Comparison of ENCODE assay signal across 20 cellular contexts in genomic region chr3:166446986-166447385, GRCh38.
"Had no signal": no experiment of that assay in that cellular context is flagged by ENCODE, and none has a peak within 500 bp of the region (broad histone marks: within the 10 kb centered on the region; RNA-seq: fewer than 3 reads in every experiment).

No MANE protein-coding gene starts in this region.

- H3K27me3 ChIP-seq: adrenal gland, ascending aorta had no signal

- H3K36me3 ChIP-seq: adrenal gland, ascending aorta had no signal

- H2AFZ ChIP-seq: PC-9 had no signal

- ATAC-seq: activated CD4-positive, CD25-positive, alpha-beta regulatory T cell treated with anti-CD3 and anti-CD28 coated beads, Interleukin-2, amount 50 U/mL, for 24 hours; activated CD8-positive, alpha-beta T cell treated with anti-CD3 and anti-CD28 coated beads, Interleukin-2, amount 10 ng/mL, durations not matched to agents 7 days and 5 days; K562 had no signal

- DNase-seq: activated CD4-positive, alpha-beta T cell treated with anti-CD3 and anti-CD28 coated beads for 4 hours; activated CD4-positive, alpha-beta T cell treated with anti-CD3 and anti-CD28 coated beads, Interleukin-2, amount 50 U/mL, for 4 hours; activated CD8-positive, alpha-beta memory T cell treated with anti-CD3 and anti-CD28 coated beads, Interleukin-2, amount 50 U/mL, for 48 hours; activated CD8-positive, alpha-beta T cell treated with anti-CD3 and anti-CD28 coated beads, Interleukin-2, amount 10 ng/mL, durations not matched to agents 7 days and 5 days; activated naive CD4-positive, alpha-beta T cell treated with anti-CD3 and anti-CD28 coated beads, Interleukin-2, amount 50 U/mL, for 16 hours; activated naive CD8-positive, alpha-beta T cell treated with anti-CD3 and anti-CD28 coated beads, Interleukin-2, amount 10 ng/mL, durations not matched to agents 7 days and 5 days; activated T-cell treated with anti-CD3 and anti-CD28 coated beads, Interleukin-2, amount 50 U/mL, for 1 hour; adrenal gland; Karpas-422; NCI-H1048; NCI-H146; NCI-H187 treated with DMSO at 0.1 percent for 48 hours; NCI-H2081 treated with DMSO at 0.1 percent for 48 hours; NCI-H446; NCI-H524; PC-9; SHP77 treated with DMSO at 0.1 percent for 48 hours had no signal

- H3K4me1 ChIP-seq: adrenal gland, ascending aorta had no signal

- H3K4me3 ChIP-seq: adrenal gland, ascending aorta, K562, PC-9 had no signal

- H3K9me3 ChIP-seq: adrenal gland, ascending aorta had no signal

- H3K27ac ChIP-seq: adrenal gland, ascending aorta, PC-9 had no signal

- H3K4me2 ChIP-seq: PC-9 had no signal
